In the genomic region with DNA sequence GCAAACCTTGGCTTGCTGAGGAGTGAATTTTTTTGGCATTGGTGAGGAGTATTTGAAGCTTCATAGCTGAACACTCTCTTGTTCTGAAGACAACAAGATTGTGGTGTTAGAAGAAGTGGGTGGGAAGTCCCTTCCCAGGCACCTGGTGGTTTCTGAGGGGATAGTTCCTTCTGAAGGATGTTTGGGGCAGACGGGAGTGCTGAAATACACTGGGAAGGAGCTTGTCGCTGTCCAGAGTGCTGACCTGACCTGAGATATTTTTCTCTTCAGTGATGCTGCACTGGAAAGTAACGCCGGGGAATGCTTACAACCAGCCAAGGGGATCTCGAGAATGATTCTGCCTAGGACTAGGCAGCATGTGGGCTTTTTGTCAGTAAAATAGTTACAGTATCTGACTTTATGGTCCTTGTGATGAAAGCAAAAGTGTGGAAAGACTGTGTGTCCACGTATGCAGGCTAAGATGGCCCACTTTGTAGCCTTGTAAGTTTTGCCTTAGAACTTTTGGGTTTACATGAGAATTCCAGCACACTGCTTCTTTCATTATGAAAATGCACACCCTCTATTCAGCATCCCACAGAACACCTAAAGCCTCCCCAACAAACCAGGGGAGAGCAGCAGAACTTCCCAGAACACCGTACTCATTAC, we compare ENCODE assay signal across 9 cellular contexts. TPM values are rescaled to one million over a fixed set of nuclear protein-coding genes. Genes with fewer than 3 reads are reported as not detected.
DNase-seq lines count a peak whose midpoint lies in the region; ATAC-seq and TF ChIP-seq lines count a peak whose summit lies in the region.
"Had no signal": no experiment of that assay in that cellular context is flagged by ENCODE, and none has a peak within 500 bp of the region (broad histone marks: within the 10 kb centered on the region; RNA-seq: fewer than 3 reads in every experiment).

No MANE protein-coding gene starts in this region.

- no peak overlapping the region for H3K4me3 ChIP-seq in breast epithelium

- no TSS peak for BruUV-seq in MCF 10A (replicated peaks; lab: Mats Ljungman, UMichigan)

- no peaks in the 10 kb centered on the region for H3K9me3 Mint-ChIP-seq in MCF 10A (ENCODE audit: unreplicated experiment)

- no peak overlapping the region for H3K27ac ChIP-seq in breast epithelium

- ATAC-seq in HG02840 (IDR thresholded peaks at IDR 0.05; ENCODE audit: low FRiP score, unreplicated experiment) (no peak), HG03097 (IDR thresholded peaks at IDR 0.05; ENCODE audit: low FRiP score, unreplicated experiment) (no peak), HG03520 (IDR thresholded peaks at IDR 0.05; ENCODE audit: unreplicated experiment) (no peak)

- TF ChIP-seq CTCF in MCF 10A (IDR thresholded peaks at IDR 0.05; ENCODE audit: unreplicated experiment) (no peak), breast epithelium (IDR thresholded peaks at IDR 0.05) (no peak)

- CTCF ChIA-PET in MCF 10A (lab: Yijun Ruan, JAX), result interaction anchor here (0.6 to 1.8 kb wide), 5 partner anchors 15 to 224 kb away, joined by 3 to 6 read pairs (median 4); no protein-coding TSS in a partner anchor

- H3K27ac Mint-ChIP-seq in MCF 10A (ENCODE audit: low read depth, unreplicated experiment), result no peak overlapping the region

- no peaks in the 10 kb centered on the region for H3K27me3 ChIP-seq in breast epithelium

- TF ChIP-seq POLR2A in breast epithelium (IDR thresholded peaks at IDR 0.05), result no peak

- intact Hi-C loops in MCF 10A (cut with micrococcal nuclease) (no loop called here), breast epithelium (cut with DNase I; ENCODE audit: low total_unique reads) (no loop called here), head of caudate nucleus (cut with DNase I) (no loop called here)

- peak; percentile 79 for DNase-seq in MCF 10A (ENCODE audit: unreplicated experiment)
- no peak for DNase-seq in breast epithelium (ENCODE audit: low spot score in 2 of 2)
- peak; percentile 25 for DNase-seq in UCSD-AML1 (lab: John Stamatoyannopoulos, UW; ENCODE audit: unreplicated experiment)
- DNase-seq in head of caudate nucleus, result peak in 25 of 42 donors; percentile 19 to 87 (median 56)
- DNase-seq in stimulated activated CD4-positive, alpha-beta T cell treated with anti-CD3 and anti-CD28 coated beads, Interleukin-4, amount 100 ng/mL, for 24 hours, result peak; percentile 11

- POLR2A ChIA-PET in MCF 10A (lab: Yijun Ruan, JAX), result interaction anchor here (0.7 kb wide), 1 partner anchor 10 kb away, joined by 3 read pairs; no protein-coding TSS in a partner anchor

- peaks cover 59% of the 10 kb centered on the region for H3K27me3 Mint-ChIP-seq in MCF 10A (ENCODE audit: insufficient read depth, unreplicated experiment)

- H3K36me3 ChIP-seq in breast epithelium, result no peaks in the 10 kb centered on the region

- H3K36me3 Mint-ChIP-seq in MCF 10A (ENCODE audit: insufficient read depth, unreplicated experiment), result no peaks in the 10 kb centered on the region
- H3K36me3 Mint-ChIP-seq: CD4-positive, alpha-beta memory T cell had no signal

- H3K4me1 Mint-ChIP-seq in MCF 10A (ENCODE audit: insufficient read depth, unreplicated experiment), result no peaks in the 10 kb centered on the region
- H3K4me1 Mint-ChIP-seq: CD4-positive, alpha-beta memory T cell had no signal

- H3K4me3 Mint-ChIP-seq in MCF 10A (ENCODE audit: unreplicated experiment), result no peak overlapping the region
- H3K4me3 Mint-ChIP-seq: CD4-positive, alpha-beta memory T cell had no signal

- no peaks in the 10 kb centered on the region for H3K4me1 ChIP-seq in breast epithelium

- H3K9me3 ChIP-seq in breast epithelium, result no peaks in the 10 kb centered on the region

RNA-seq across cellular contexts. Expression of a gene that starts 33.1 kb away (rescaled TPM):
- total RNA-seq in MCF 10A (2022), result 0.29 and 0.98 TPM in 2 replicates
- 10 to 100 TPM in 2 of 3 donors, 1 to 10 TPM in 1; 1.6 to 19.5 (median 14.1) TPM for total RNA-seq in breast epithelium
- total RNA-seq: CD4-positive, alpha-beta memory T cell had no signal

Comparison
In these comparisons a context has a peak if more than half of its experiments do, and no peak if none do; other contexts are left out.
1. DNase-seq: peak in MCF 10A (single experiment), UCSD-AML1 (single experiment), head of caudate nucleus (25 of 42) and stimulated activated CD4-positive, alpha-beta T cell treated with anti-CD3 and anti-CD28 coated beads, Interleukin-4, amount 100 ng/mL, for 24 hours (single experiment); none in breast epithelium (0 of 2).